In genomic region chr12:66688836-66689439, GRCh38 we compare ENCODE assay signal across 8 cellular contexts. TPM values are rescaled to one million over a fixed set of nuclear protein-coding genes. Genes with fewer than 3 reads are reported as not detected.
DNase-seq lines count a peak whose midpoint lies in the region; ATAC-seq and TF ChIP-seq lines count a peak whose summit lies in the region.

No MANE protein-coding gene starts in this region.

- H3K27ac ChIP-seq in SJCRH30 (no peak overlapping the region), coronary artery (no peak overlapping the region)

- ATAC-seq in GM21786 (IDR thresholded peaks at IDR 0.05; ENCODE audit: unreplicated experiment): peak; percentile 70

- H3K4me1 ChIP-seq in SJCRH30: no peaks in the 10 kb centered on the region

- DNase-seq in GM03348 (ENCODE audit: low spot score) (peak; percentile 24), M059J (ENCODE audit: low read depth) (peak; percentile 45), SJCRH30 (peak; percentile 55 to 75), dermis blood vessel endothelial cell (peak; percentile 37), lung microvascular endothelial cell (ENCODE audit: low read depth in 2 of 2) (peak; percentile 23 to 63), coronary artery (ENCODE audit: low spot score) (no peak), posterior vena cava (ENCODE audit: low spot score) (no peak)

- H3K4me3 ChIP-seq in SJCRH30: no peak overlapping the region
- H3K4me3 ChIP-seq in coronary artery: no peak overlapping the region

- no peaks in the 10 kb centered on the region for H3K9me3 ChIP-seq in SJCRH30 (replicated peaks)

- H3K27me3 ChIP-seq in SJCRH30: no peaks in the 10 kb centered on the region

- intact Hi-C loops in posterior vena cava (cut with DNase I): no loop called here

- H3K36me3 ChIP-seq in SJCRH30: no peaks in the 10 kb centered on the region

- TF ChIP-seq CTCF in coronary artery (IDR thresholded peaks at IDR 0.05): no peak

RNA-seq across cellular contexts. Expression of gene GRIP1, which starts 10.1 kb away (rescaled TPM):
- 0.12 and 2.9 TPM in 2 replicates for total RNA-seq in M059J (2014; rRNA removed; shearing (Covaris generic))
- total RNA-seq in SJCRH30 (2014; rRNA removed; shearing (Covaris generic)): 8.2 and 8.8 TPM in 2 replicates
- total RNA-seq in dermis blood vessel endothelial cell: 0.05 and 0.17 TPM in 2 replicates
- total RNA-seq in lung microvascular endothelial cell: 0.20 TPM in 1 of 2 replicates, not detected in the other
- 10 to 100 TPM in 1 of 2 donors, 1 to 10 TPM in 1; 6.8 to 12.5 TPM for total RNA-seq in posterior vena cava

Comparison
In these comparisons a context has a peak if more than half of its experiments do, and no peak if none do; other contexts are left out.
1. DNase-seq: peak in GM03348 (single experiment), M059J (single experiment), SJCRH30 (2 of 2), dermis blood vessel endothelial cell (single experiment) and lung microvascular endothelial cell (2 of 2); none in coronary artery (single experiment) and posterior vena cava (single experiment).